Comparison of ENCODE assay signal across 25 cellular contexts in the genomic region with DNA sequence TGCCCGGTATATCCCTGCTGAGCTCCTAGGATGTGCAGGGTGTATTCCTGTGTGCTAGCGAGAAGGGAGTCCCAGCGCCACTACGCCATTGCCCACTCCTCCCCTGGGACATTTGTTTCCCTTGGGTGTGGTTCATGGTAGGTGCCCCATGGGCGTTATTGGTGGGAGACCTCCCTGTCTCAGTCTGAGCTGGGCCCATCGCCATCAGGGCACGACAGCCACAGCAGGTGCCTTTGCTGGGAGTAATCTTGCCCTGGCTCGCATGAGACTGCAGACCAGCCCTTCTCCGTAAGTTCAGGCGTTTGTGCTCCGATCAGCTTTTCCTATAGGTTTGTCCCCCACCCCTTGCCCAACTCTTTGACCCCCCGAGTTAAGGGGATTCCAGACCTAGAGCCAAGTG.
"Had no signal": no experiment of that assay in that cellular context is flagged by ENCODE, and none has a peak within 500 bp of the region (broad histone marks: within the 10 kb centered on the region; RNA-seq: fewer than 3 reads in every experiment).

No MANE protein-coding gene starts in this region.

- H3K4me3 Mint-ChIP-seq: mesothelial cell of epicardium; natural killer cell; nephron progenitor cell; neural progenitor cell; stimulated activated effector memory CD8-positive, alpha-beta T cell treated with anti-CD3 and anti-CD28 coated beads, Interleukin-12 subunit alpha, Interleukin-12 subunit beta, amount 100 ng/mL, for 72 hours; stimulated activated naive CD8-positive, alpha-beta T cell treated with anti-CD3 and anti-CD28 coated beads, Interleukin-15, amount 100 ng/mL, for 72 hours had no signal

- H3K4me1 ChIP-seq: pancreas, prostate gland had no signal

- H3K9ac ChIP-seq: neural progenitor cell had no signal

- H3K36me3 Mint-ChIP-seq: naive B cell, natural killer cell had no signal

- H3K4me2 ChIP-seq: hepatocyte, neural progenitor cell had no signal

- H3K9me3 ChIP-seq: left ventricle myocardium inferior, pancreas, prostate gland, spleen, tibial nerve, upper lobe of left lung, vagina had no signal

- H3K4me1 Mint-ChIP-seq: natural killer cell; stimulated activated effector memory CD8-positive, alpha-beta T cell treated with anti-CD3 and anti-CD28 coated beads, Interleukin-12 subunit alpha, Interleukin-12 subunit beta, amount 100 ng/mL, for 72 hours; stimulated activated naive CD8-positive, alpha-beta T cell treated with anti-CD3 and anti-CD28 coated beads, Interleukin-15, amount 100 ng/mL, for 72 hours had no signal

- H3K4me3 ChIP-seq: hepatocyte, left ventricle myocardium inferior, lung, neural progenitor cell, pancreas, prostate gland, spleen, tibial nerve, upper lobe of left lung, vagina had no signal

- H3K27ac ChIP-seq: hepatocyte, neural progenitor cell, pancreas, prostate gland, spleen, tibial nerve, upper lobe of left lung, vagina had no signal

- H3K79me2 ChIP-seq: hepatocyte had no signal

- H3K27ac Mint-ChIP-seq: mesothelial cell of epicardium; naive B cell; natural killer cell; neural progenitor cell; stimulated activated effector memory CD8-positive, alpha-beta T cell treated with anti-CD3 and anti-CD28 coated beads, Interleukin-12 subunit alpha, Interleukin-12 subunit beta, amount 100 ng/mL, for 72 hours; stimulated activated naive CD8-positive, alpha-beta T cell treated with anti-CD3 and anti-CD28 coated beads, Interleukin-15, amount 100 ng/mL, for 72 hours had no signal

- ATAC-seq: natural killer cell; pancreas; right cardiac atrium; sciatic nerve; stimulated activated effector memory CD8-positive, alpha-beta T cell treated with anti-CD3 and anti-CD28 coated beads, Interleukin-12 subunit alpha, Interleukin-12 subunit beta, amount 100 ng/mL, for 72 hours; stimulated activated naive CD8-positive, alpha-beta T cell treated with anti-CD3 and anti-CD28 coated beads, Interleukin-15, amount 100 ng/mL, for 72 hours had no signal

- DNase-seq: islet precursor cell; left ventricle myocardium inferior; mesendoderm; naive B cell; natural killer cell; nephron progenitor cell; pancreas; retina; right cardiac atrium; small intestine; spleen; stimulated activated CD4-positive, alpha-beta T cell treated with anti-CD3 and anti-CD28 coated beads, Interleukin-4, amount 100 ng/mL, for 24 hours; stimulated activated naive CD4-positive, alpha-beta T cell; stimulated activated naive CD8-positive, alpha-beta T cell treated with anti-CD3 and anti-CD28 coated beads, Interleukin-15, amount 100 ng/mL, for 72 hours; substantia nigra; upper lobe of left lung had no signal

- H3K9me3 Mint-ChIP-seq: mesothelial cell of epicardium; naive B cell; natural killer cell; nephron progenitor cell; neural progenitor cell; stimulated activated effector memory CD8-positive, alpha-beta T cell treated with anti-CD3 and anti-CD28 coated beads, Interleukin-12 subunit alpha, Interleukin-12 subunit beta, amount 100 ng/mL, for 72 hours; stimulated activated naive CD8-positive, alpha-beta T cell treated with anti-CD3 and anti-CD28 coated beads, Interleukin-15, amount 100 ng/mL, for 72 hours had no signal

- H2AFZ ChIP-seq: hepatocyte, neural progenitor cell had no signal

- H3K27me3 ChIP-seq: hepatocyte, neural progenitor cell, pancreas, spleen, tibial nerve, upper lobe of left lung, vagina had no signal

- H3K27me3 Mint-ChIP-seq: naive B cell; stimulated activated naive CD8-positive, alpha-beta T cell treated with anti-CD3 and anti-CD28 coated beads, Interleukin-15, amount 100 ng/mL, for 72 hours had no signal

- H3K36me3 ChIP-seq: left ventricle myocardium inferior, neural progenitor cell, pancreas, prostate gland, vagina had no signal
